Comparison of ENCODE assay signal across 25 cellular contexts in the genomic region with DNA sequence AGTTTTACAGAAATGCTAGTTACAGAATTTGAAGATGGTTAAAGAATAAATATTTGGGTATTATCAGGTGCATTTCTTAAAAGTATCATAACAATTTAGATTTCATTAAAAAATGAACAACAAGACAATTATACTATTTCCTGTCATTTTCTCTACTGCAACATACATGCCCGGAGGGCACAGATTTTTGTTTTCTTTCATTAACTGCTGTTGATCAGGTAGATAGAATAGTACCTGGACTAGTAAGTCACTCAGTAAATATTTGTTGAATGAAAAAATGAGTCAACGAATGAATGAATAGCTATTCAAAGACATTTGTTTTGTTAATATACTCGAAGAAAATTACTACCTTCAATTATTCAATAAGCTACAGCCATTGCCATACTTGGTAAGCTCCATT.
DNase-seq lines count a peak whose midpoint lies in the region; ATAC-seq, FAIRE-seq and TF ChIP-seq lines count a peak whose summit lies in the region.
"Had no signal": no experiment of that assay in that cellular context is flagged by ENCODE, and none has a peak within 500 bp of the region (broad histone marks: within the 10 kb centered on the region; RNA-seq: fewer than 3 reads in every experiment).

No MANE protein-coding gene starts in this region.

- DNase-seq in NCI-H1105 treated with DMSO at 0.1 percent for 48 hours (lab: John Stamatoyannopoulos, UW), result peak; percentile 56
- no peak for DNase-seq in NCI-H1105 (lab: John Stamatoyannopoulos, UW)
- DNase-seq in NCI-H1417 (lab: John Stamatoyannopoulos, UW), result peak in 2 of 3 experiments; percentile 50 to 88
- peak; percentile 85 for DNase-seq in NCI-H748 (lab: John Stamatoyannopoulos, UW; ENCODE audit: unreplicated experiment)
- peak; percentile 14 for DNase-seq in epithelial cell of esophagus (ENCODE audit: low read depth)
- no peak for DNase-seq in NCI-H2196 treated with DMSO at 0.1 percent for 48 hours (lab: John Stamatoyannopoulos, UW; ENCODE audit: unreplicated experiment)
- DNase-seq in small intestine, result no peak
- DNase-seq: 8988T; ACHN; DMS79; EL; GDM1; Karpas-422; NCI-H1092; NCI-H1694 treated with DMSO at 0.1 percent for 48 hours; NCI-H446 treated with DMSO at 0.1 percent for 48 hours; NCI-H526; NK-92 treated with Interleukin-12 subunit alpha and Interleukin-12 subunit beta, amount 100 ng/mL, for 24 hours; RPMI8226; SHP77 had no signal

- ATAC-seq in HG02870 (IDR thresholded peaks at IDR 0.05; ENCODE audit: unreplicated experiment), result no peak
- ATAC-seq: GM12878, HCT116, HepG2 had no signal

- H3K27ac ChIP-seq in small intestine (ENCODE audit: low read depth in 1 of 2, low read length in 1 of 2), result no peak overlapping the region
- H3K27ac ChIP-seq: HL-60 had no signal

- 41 to 55% (median 50%) methylated on average over 3 of the region's 3 CpGs for WGBS in small intestine, 3 donors

- no peaks in the 10 kb centered on the region for H3K9me3 ChIP-seq in small intestine (ENCODE audit: control insufficient read depth, low read depth)

- no peaks in the 10 kb centered on the region for H3K4me1 ChIP-seq in small intestine (ENCODE audit: control insufficient read depth in 2 of 2, insufficient read depth in 1 of 2, low read depth in 1 of 2, low read length in 1 of 2)

- no peak for FAIRE-seq in small intestine (lab: Jason Lieb, UNC)
- FAIRE-seq: GM12878, HepG2 had no signal

- H3K4me3 ChIP-seq in epithelial cell of esophagus (ENCODE audit: low read length), result no peak overlapping the region
- no peak overlapping the region for H3K4me3 ChIP-seq in small intestine (ENCODE audit: low read depth in 1 of 2, low read length in 2 of 2)
- H3K4me3 ChIP-seq: GM12878 had no signal

- no peaks in the 10 kb centered on the region for H3K36me3 ChIP-seq in small intestine (ENCODE audit: control insufficient read depth in 2 of 2, insufficient read depth in 2 of 2, low read length in 2 of 2)

- H3K27me3 ChIP-seq in small intestine (ENCODE audit: control insufficient read depth in 2 of 2, insufficient read depth in 2 of 2, low read length in 2 of 2), result no peaks in the 10 kb centered on the region

- TF ChIP-seq CTCF in epithelial cell of esophagus (IDR thresholded peaks at IDR 0.05; ENCODE audit: insufficient read depth, low read depth, low read length, missing control alignments), result no peak

Comparison
In these comparisons a context has a peak if more than half of its experiments do, and no peak if none do; other contexts are left out.
1. DNase-seq: peak in NCI-H1105 treated with DMSO at 0.1 percent for 48 hours (single experiment), NCI-H1417 (2 of 3), NCI-H748 (single experiment) and epithelial cell of esophagus (single experiment); none in NCI-H1105 (single experiment), NCI-H2196 treated with DMSO at 0.1 percent for 48 hours (single experiment) and small intestine (single experiment).